Comparison of ENCODE assay signal across 25 cellular contexts in the genomic region with DNA sequence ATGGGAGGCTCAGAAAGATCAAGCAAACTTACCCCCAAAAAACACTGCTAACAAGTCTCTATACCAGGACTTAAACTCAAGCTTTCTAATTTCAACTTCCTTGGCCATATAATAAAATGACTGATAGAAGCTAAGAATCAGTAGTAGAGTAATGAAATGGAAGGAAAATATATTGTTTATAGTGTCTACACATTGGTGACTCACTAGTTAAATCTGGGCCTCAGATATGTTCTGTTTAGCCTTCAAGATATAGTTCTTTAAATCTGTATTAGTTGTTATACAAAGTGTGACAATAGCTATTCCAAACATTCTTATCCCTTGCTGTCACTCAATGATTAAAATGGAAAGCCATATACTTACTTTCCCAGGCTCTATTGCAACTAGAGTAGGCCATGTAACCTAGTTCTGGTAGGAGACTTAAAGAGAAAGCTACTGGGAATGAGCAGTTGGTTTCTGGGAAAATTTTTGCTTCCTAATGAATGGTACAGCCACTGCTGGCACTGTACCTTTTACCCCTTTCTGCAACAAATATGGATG. TPM values are rescaled to one million over a fixed set of nuclear protein-coding genes. Genes with fewer than 3 reads are reported as not detected.
"Had no signal": no experiment of that assay in that cellular context is flagged by ENCODE, and none has a peak within 500 bp of the region (broad histone marks: within the 10 kb centered on the region; RNA-seq: fewer than 3 reads in every experiment).

No MANE protein-coding gene starts in this region.

- H3K27ac Mint-ChIP-seq: activated CD4-positive, alpha-beta memory T cell treated with anti-CD3 and anti-CD28 coated beads for 36 hours; activated naive CD8-positive, alpha-beta T cell treated with anti-CD3 and anti-CD28 coated beads for 36 hours; nephron; stimulated activated memory B cell treated with anti-CD40 and anti-IgM and Interleukin-4, amounts not matched to agents 10 μg/mL and 1 μg/mL and 100 μg/mL, for 72 hours; T-helper 1 cell treated with Interleukin-12 subunit alpha and Interleukin-12 subunit beta and Interleukin-4 antibody, amounts not matched to agents 30 μg/mL and 1 μg/mL, for 36 hours had no signal

- H3K27me3 Mint-ChIP-seq: activated CD4-positive, alpha-beta memory T cell treated with anti-CD3 and anti-CD28 coated beads for 36 hours; activated naive CD8-positive, alpha-beta T cell treated with anti-CD3 and anti-CD28 coated beads for 36 hours; stimulated activated memory B cell treated with anti-CD40 and anti-IgM and Interleukin-4, amounts not matched to agents 10 μg/mL and 1 μg/mL and 100 μg/mL, for 72 hours had no signal

- H3K36me3 ChIP-seq: gastrocnemius medialis, transverse colon, uterus had no signal

- DNase-seq: activated CD4-positive, alpha-beta memory T cell treated with anti-CD3 and anti-CD28 coated beads for 36 hours; activated CD4-positive, alpha-beta T cell treated with anti-CD3 and anti-CD28 coated beads for 48 hours; activated naive CD4-positive, alpha-beta T cell treated with Interleukin-2 at 50 U/mL for 16 hours; activated naive CD8-positive, alpha-beta T cell treated with anti-CD3 and anti-CD28 coated beads for 36 hours; activated T-cell treated with anti-CD3 and anti-CD28 coated beads, Interleukin-2, amount 50 U/mL, for 48 hours; amygdala; central memory CD4-positive, alpha-beta T cell; effector memory CD4-positive, alpha-beta T cell; gastrocnemius medialis; hippocampal formation; left ventricle myocardium superior; mammary epithelial cell; midbrain; posterior cingulate gyrus; small intestine; stimulated activated CD4-positive, alpha-beta T cell treated with anti-CD3 and anti-CD28 coated beads, Interleukin-2, amount 100 ng/mL, for 24 hours; T1000; transverse colon; uterus had no signal

- H3K4me1 Mint-ChIP-seq: nephron had no signal

- H3K4me3 Mint-ChIP-seq: activated CD4-positive, alpha-beta memory T cell treated with anti-CD3 and anti-CD28 coated beads for 36 hours; activated naive CD8-positive, alpha-beta T cell treated with anti-CD3 and anti-CD28 coated beads for 36 hours; nephron; stimulated activated memory B cell treated with anti-CD40 and anti-IgM and Interleukin-4, amounts not matched to agents 10 μg/mL and 1 μg/mL and 100 μg/mL, for 72 hours; T-helper 1 cell treated with Interleukin-12 subunit alpha and Interleukin-12 subunit beta and Interleukin-4 antibody, amounts not matched to agents 30 μg/mL and 1 μg/mL, for 36 hours had no signal

- H3K9me3 ChIP-seq: gastrocnemius medialis, neutrophil, transverse colon, uterus had no signal

- H3K4me3 ChIP-seq: gastrocnemius medialis, transverse colon, uterus had no signal

- H3K4me1 ChIP-seq: transverse colon, uterus had no signal

- ATAC-seq: esophagus mucosa; gastrocnemius medialis; left ventricle myocardium superior; sciatic nerve; stimulated activated memory B cell treated with anti-CD40 and anti-IgM and Interleukin-4, amounts not matched to agents 10 μg/mL and 1 μg/mL and 100 μg/mL, for 72 hours had no signal

- H3K27ac ChIP-seq: gastrocnemius medialis, neutrophil, transverse colon, uterus had no signal

- H3K27me3 ChIP-seq: gastrocnemius medialis, neutrophil, transverse colon, uterus had no signal

RNA-seq across cellular contexts. Expression of a gene that starts 29.7 kb away (rescaled TPM):
- total RNA-seq: esophagus mucosa had no signal
